Comparison of ENCODE assay signal across 8 cellular contexts in the genomic region with DNA sequence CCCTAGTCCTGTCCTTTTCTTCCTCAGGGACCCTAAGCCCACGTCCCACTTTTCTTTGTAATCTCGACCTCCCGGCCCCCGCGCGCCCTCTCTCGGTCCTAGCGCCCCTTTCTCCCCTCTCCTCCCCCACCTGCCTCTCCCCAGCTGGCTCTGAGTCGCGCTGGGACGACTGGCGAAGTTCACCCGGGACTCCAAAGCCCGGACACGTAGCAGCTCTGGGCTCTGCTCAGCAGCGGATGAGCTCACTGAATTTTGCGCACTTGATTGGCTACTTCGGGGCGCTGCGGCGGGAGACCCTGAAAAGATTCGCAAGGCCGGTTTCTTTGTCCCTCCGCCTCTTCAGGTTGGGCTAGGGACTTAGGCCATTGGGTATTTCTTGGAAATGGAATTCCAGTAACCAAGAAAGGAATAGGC. TPM values are rescaled to one million over a fixed set of nuclear protein-coding genes. Genes with fewer than 3 reads are reported as not detected.
DNase-seq lines count a peak whose midpoint lies in the region; ATAC-seq and TF ChIP-seq lines count a peak whose summit lies in the region.

No MANE protein-coding gene starts in this region.

- peak; percentile 72 for ATAC-seq in GM21528 (IDR thresholded peaks at IDR 0.05; ENCODE audit: low FRiP score, unreplicated experiment)
- peak; percentile 93 to 96 for ATAC-seq in lower lobe of right lung

- TF ChIP-seq EP300 in tibial nerve (IDR thresholded peaks at IDR 0.05), result no peak

- peak overlapping the region; percentile 41 for H3K4me3 ChIP-seq in lower lobe of right lung
- H3K4me3 ChIP-seq in tibial nerve, result peak overlapping the region; percentile 6 to 47 (median 36)

- no peak for TF ChIP-seq CTCF in lower lobe of right lung (IDR thresholded peaks at IDR 0.05)
- no peak for TF ChIP-seq CTCF in tibial nerve (IDR thresholded peaks at IDR 0.05)

- H3K36me3 Mint-ChIP-seq in activated T-helper 1 cell treated with anti-CD3 and anti-CD28 coated beads, Interleukin-12 subunit alpha, Interleukin-12 subunit beta, Interleukin-2, Interleukin-4 antibody, amounts not matched to agents 30 ng/mL and 10 ng/mL and 1 ng/mL, durations not matched to agents 14 hours and 24 hours and 36 hours (ENCODE audit: low read depth), result no peaks in the 10 kb centered on the region

- TF ChIP-seq POLR2A in tibial nerve (IDR thresholded peaks at IDR 0.05), result no peak

- H3K27ac ChIP-seq in lower lobe of right lung (no peak overlapping the region), tibial nerve (peak overlapping the region in 2 of 4 donors; percentile 7 to 11)

- intact Hi-C loops in lower lobe of right lung (cut with DNase I), result no loop called here
- intact Hi-C loops in activated T-helper 1 cell treated with anti-CD3 and anti-CD28 coated beads, Interleukin-12 subunit alpha, Interleukin-12 subunit beta, Interleukin-2, Interleukin-4 antibody, amounts not matched to agents 30 ng/mL and 10 ng/mL and 1 ng/mL, durations not matched to agents 14 hours and 24 hours and 36 hours (cut with micrococcal nuclease), result no loop called here

- H3K27ac Mint-ChIP-seq in activated T-helper 1 cell treated with anti-CD3 and anti-CD28 coated beads, Interleukin-12 subunit alpha, Interleukin-12 subunit beta, Interleukin-2, Interleukin-4 antibody, amounts not matched to agents 30 ng/mL and 10 ng/mL and 1 ng/mL, durations not matched to agents 14 hours and 24 hours and 36 hours, result no peak overlapping the region

- WGBS in tibial nerve, 2 donors, result 1% methylated on average over 24 of the region's 24 CpGs

- peaks cover 34% of the 10 kb centered on the region for H3K27me3 Mint-ChIP-seq in activated T-helper 1 cell treated with anti-CD3 and anti-CD28 coated beads, Interleukin-12 subunit alpha, Interleukin-12 subunit beta, Interleukin-2, Interleukin-4 antibody, amounts not matched to agents 30 ng/mL and 10 ng/mL and 1 ng/mL, durations not matched to agents 14 hours and 24 hours and 36 hours (ENCODE audit: insufficient read depth)

- H3K36me3 ChIP-seq in lower lobe of right lung (no peaks in the 10 kb centered on the region), tibial nerve (peaks cover 0 to 20% (median 0%) of the 10 kb centered on the region in 3 donors)

- no peaks in the 10 kb centered on the region for H3K4me1 Mint-ChIP-seq in activated T-helper 1 cell treated with anti-CD3 and anti-CD28 coated beads, Interleukin-12 subunit alpha, Interleukin-12 subunit beta, Interleukin-2, Interleukin-4 antibody, amounts not matched to agents 30 ng/mL and 10 ng/mL and 1 ng/mL, durations not matched to agents 14 hours and 24 hours and 36 hours (ENCODE audit: low read depth)

- H3K4me1 ChIP-seq in lower lobe of right lung (no peaks in the 10 kb centered on the region), tibial nerve (peaks cover 0 to 18% (median 0%) of the 10 kb centered on the region in 4 donors)

- H3K4me3 Mint-ChIP-seq in activated T-helper 1 cell treated with anti-CD3 and anti-CD28 coated beads, Interleukin-12 subunit alpha, Interleukin-12 subunit beta, Interleukin-2, Interleukin-4 antibody, amounts not matched to agents 30 ng/mL and 10 ng/mL and 1 ng/mL, durations not matched to agents 14 hours and 24 hours and 36 hours, result no peak overlapping the region

- H3K9me3 Mint-ChIP-seq in activated T-helper 1 cell treated with anti-CD3 and anti-CD28 coated beads, Interleukin-12 subunit alpha, Interleukin-12 subunit beta, Interleukin-2, Interleukin-4 antibody, amounts not matched to agents 30 ng/mL and 10 ng/mL and 1 ng/mL, durations not matched to agents 14 hours and 24 hours and 36 hours, result no peaks in the 10 kb centered on the region

- DNase-seq in GM04503 (ENCODE audit: low read depth) (peak; percentile 4), LHCN-M2 (ENCODE audit: low read depth) (peak; percentile 35), dedifferentiated amniotic fluid mesenchymal stem cell (ENCODE audit: extremely low spot score) (peak; percentile 26), lower lobe of right lung (peak; percentile 75), tibial nerve (ENCODE audit: low spot score in 2 of 2) (peak in 1 of 2 donors; percentile 35)
- no peak for DNase-seq in activated CD4-positive, alpha-beta T cell treated with anti-CD3 and anti-CD28 coated beads for 1 hour
- DNase-seq in activated T-helper 1 cell treated with anti-CD3 and anti-CD28 coated beads, Interleukin-12 subunit alpha, Interleukin-12 subunit beta, Interleukin-2, Interleukin-4 antibody, amounts not matched to agents 30 ng/mL and 10 ng/mL and 1 ng/mL, durations not matched to agents 14 hours and 24 hours and 36 hours (ENCODE audit: low spot score), result no peak

- no peaks in the 10 kb centered on the region for H3K9me3 ChIP-seq in lower lobe of right lung
- H3K9me3 ChIP-seq in tibial nerve, result no peaks in the 10 kb centered on the region

- H3K27me3 ChIP-seq in lower lobe of right lung (ENCODE audit: low read depth) (peaks cover 20% of the 10 kb centered on the region), tibial nerve (no peaks in the 10 kb centered on the region)

RNA-seq across cellular contexts. Expression of a gene that starts 16.3 kb away (rescaled TPM):
- total RNA-seq in LHCN-M2 (2014; rRNA removed) (not detected in 2 replicates), lower lobe of right lung (30.4 TPM), tibial nerve (100 to 1,000 TPM; 128 to 363 (median 212) TPM)
- polyA plus RNA-seq in LHCN-M2 (2012), result 0.10 TPM
- not detected in 2 replicates for total RNA-seq in activated T-helper 1 cell treated with anti-CD3 and anti-CD28 coated beads, Interleukin-12 subunit alpha, Interleukin-12 subunit beta, Interleukin-2, Interleukin-4 antibody, amounts not matched to agents 30 ng/mL and 10 ng/mL and 1 ng/mL, durations not matched to agents 14 hours and 24 hours and 36 hours

RNA-seq across cellular contexts. Expression of a gene that starts 17.0 kb away (rescaled TPM):
- 0.86 and 1.0 TPM in 2 replicates for total RNA-seq in LHCN-M2 (2014; rRNA removed)
- 2.8 TPM for polyA plus RNA-seq in LHCN-M2 (2012)
- 8.8 TPM for total RNA-seq in lower lobe of right lung
- total RNA-seq in tibial nerve, result 10 to 100 TPM; 56.1 to 99.2 (median 85.9) TPM
- not detected in 2 replicates for total RNA-seq in activated T-helper 1 cell treated with anti-CD3 and anti-CD28 coated beads, Interleukin-12 subunit alpha, Interleukin-12 subunit beta, Interleukin-2, Interleukin-4 antibody, amounts not matched to agents 30 ng/mL and 10 ng/mL and 1 ng/mL, durations not matched to agents 14 hours and 24 hours and 36 hours

Comparison
In these comparisons a context has a peak if more than half of its experiments do, and no peak if none do; other contexts are left out.
1. DNase-seq: peak in GM04503 (single experiment), LHCN-M2 (single experiment), dedifferentiated amniotic fluid mesenchymal stem cell (single experiment) and lower lobe of right lung (single experiment); none in activated CD4-positive, alpha-beta T cell treated with anti-CD3 and anti-CD28 coated beads for 1 hour (single experiment) and activated T-helper 1 cell treated with anti-CD3 and anti-CD28 coated beads, Interleukin-12 subunit alpha, Interleukin-12 subunit beta, Interleukin-2, Interleukin-4 antibody, amounts not matched to agents 30 ng/mL and 10 ng/mL and 1 ng/mL, durations not matched to agents 14 hours and 24 hours and 36 hours (single experiment).
2. RNA of a gene that starts 16.3 kb away (total RNA-seq): 128 to 363 TPM in tibial nerve and 30.4 TPM in lower lobe of right lung (single experiment); not detected in LHCN-M2 and not detected in activated T-helper 1 cell treated with anti-CD3 and anti-CD28 coated beads, Interleukin-12 subunit alpha, Interleukin-12 subunit beta, Interleukin-2, Interleukin-4 antibody, amounts not matched to agents 30 ng/mL and 10 ng/mL and 1 ng/mL, durations not matched to agents 14 hours and 24 hours and 36 hours; every median in the first group is over 10 times any median in the second.